16 cellular contexts compared by ENCODE assay signal in genomic region chr5:178431063-178431776, GRCh38.
A peak's percentile ranks its signal among the peaks of the same experiment; 100 is the strongest.
DNase-seq lines count a peak whose midpoint lies in the region; ATAC-seq and TF ChIP-seq lines count a peak whose summit lies in the region.
"Had no signal": no experiment of that assay in that cellular context is flagged by ENCODE, and none has a peak within 500 bp of the region (broad histone marks: within the 10 kb centered on the region; RNA-seq: fewer than 3 reads in every experiment).

No MANE protein-coding gene starts in this region.

- peaks cover 7% of the 10 kb centered on the region for H3K36me3 Mint-ChIP-seq in MCF 10A (ENCODE audit: insufficient read depth, unreplicated experiment)
- H3K36me3 Mint-ChIP-seq in glutamatergic neuron (ENCODE audit: unreplicated experiment): peaks cover 9% of the 10 kb centered on the region
- peaks cover 7% of the 10 kb centered on the region for H3K36me3 Mint-ChIP-seq in neural crest cell (ENCODE audit: low read depth)
- H3K36me3 Mint-ChIP-seq in type B pancreatic cell: peaks cover 3% of the 10 kb centered on the region
- H3K36me3 Mint-ChIP-seq: CD14-positive monocyte had no signal

- CTCF ChIA-PET in MCF 10A (lab: Yijun Ruan, JAX): interaction anchor here (0.5 to 0.6 kb wide), 3 partner anchors 10 to 2000 kb away, joined by 3 to 4 read pairs (median 3); no protein-coding TSS in a partner anchor

- H3K4me3 Mint-ChIP-seq in MCF 10A (ENCODE audit: unreplicated experiment): no peak overlapping the region
- H3K4me3 Mint-ChIP-seq in glutamatergic neuron (ENCODE audit: unreplicated experiment): no peak overlapping the region
- no peak overlapping the region for H3K4me3 Mint-ChIP-seq in neural crest cell
- no peak overlapping the region for H3K4me3 Mint-ChIP-seq in type B pancreatic cell
- H3K4me3 Mint-ChIP-seq: CD14-positive monocyte had no signal

- no peaks in the 10 kb centered on the region for H3K9me3 ChIP-seq in breast epithelium

- H3K27me3 Mint-ChIP-seq in MCF 10A (ENCODE audit: insufficient read depth, unreplicated experiment) (peaks cover 27% of the 10 kb centered on the region), glutamatergic neuron (ENCODE audit: unreplicated experiment) (peaks cover 4% of the 10 kb centered on the region), neural crest cell (ENCODE audit: low read depth) (no peaks in the 10 kb centered on the region), type B pancreatic cell (peaks cover 5% of the 10 kb centered on the region)

- no peak for TF ChIP-seq POLR2A in breast epithelium (IDR thresholded peaks at IDR 0.05)

- TF ChIP-seq CTCF in breast epithelium (IDR thresholded peaks at IDR 0.05): no peak
- TF ChIP-seq CTCF in MCF 10A (IDR thresholded peaks at IDR 0.05; ENCODE audit: unreplicated experiment): no peak
- no peak for TF ChIP-seq CTCF in glutamatergic neuron (IDR thresholded peaks at IDR 0.05; ENCODE audit: partially characterized antibody, unreplicated experiment)
- TF ChIP-seq CTCF in neural crest cell (conservative IDR thresholded peaks at IDR 0.05): no peak
- no peak for TF ChIP-seq CTCF in type B pancreatic cell (conservative IDR thresholded peaks at IDR 0.05)

- peak overlapping the region; percentile 75 to 77 for H3K27ac ChIP-seq in breast epithelium

- ATAC-seq in GM18498 (IDR thresholded peaks at IDR 0.05; ENCODE audit: unreplicated experiment) (no peak), HG02852 (IDR thresholded peaks at IDR 0.05; ENCODE audit: unreplicated experiment) (no peak)

- no TSS peak for BruUV-seq in MCF 10A (replicated peaks; lab: Mats Ljungman, UMichigan)

- H3K9me3 Mint-ChIP-seq in MCF 10A (ENCODE audit: unreplicated experiment) (peaks cover 13% of the 10 kb centered on the region), glutamatergic neuron (ENCODE audit: unreplicated experiment) (peaks cover 6% of the 10 kb centered on the region), neural crest cell (no peaks in the 10 kb centered on the region), type B pancreatic cell (peaks cover 12% of the 10 kb centered on the region)

- H3K36me3 ChIP-seq in breast epithelium: no peaks in the 10 kb centered on the region

- H3K4me3 ChIP-seq in breast epithelium: no peak overlapping the region

- POLR2A ChIA-PET in MCF 10A (lab: Yijun Ruan, JAX): no interaction called here

- H3K27ac Mint-ChIP-seq in MCF 10A (ENCODE audit: low read depth, unreplicated experiment): no peak overlapping the region
- H3K27ac Mint-ChIP-seq in glutamatergic neuron (ENCODE audit: unreplicated experiment): no peak overlapping the region
- peak overlapping the region; percentile 45 for H3K27ac Mint-ChIP-seq in neural crest cell (ENCODE audit: unreplicated experiment)
- H3K27ac Mint-ChIP-seq in type B pancreatic cell: no peak overlapping the region

- peak in 1 of 2 donors; percentile 14 for DNase-seq in breast epithelium (ENCODE audit: low spot score in 2 of 2)
- no peak for DNase-seq in MCF 10A (ENCODE audit: unreplicated experiment)
- DNase-seq in glutamatergic neuron: peak; percentile 7
- no peak for DNase-seq in neural crest cell (ENCODE audit: low read depth, low spot score)
- DNase-seq in type B pancreatic cell (ENCODE audit: extremely low spot score, unreplicated experiment): peak; percentile 51
- DNase-seq in NK-92 treated with Interleukin-12 subunit alpha and Interleukin-12 subunit beta, amount 100 ng/mL, for 24 hours (lab: John Stamatoyannopoulos, UW): no peak
- DNase-seq: COR-L47, DMS153, KBM-7, MM.1S, NCI-H187 treated with DMSO at 0.1 percent for 48 hours, NCI-H82, RPMI8226 had no signal

- H3K4me1 ChIP-seq in breast epithelium: peaks cover 0 to 6% of the 10 kb centered on the region in 2 donors

- H3K4me1 Mint-ChIP-seq in MCF 10A (ENCODE audit: insufficient read depth, unreplicated experiment): peaks cover 14% of the 10 kb centered on the region
- no peaks in the 10 kb centered on the region for H3K4me1 Mint-ChIP-seq in glutamatergic neuron (ENCODE audit: low read depth, unreplicated experiment)
- H3K4me1 Mint-ChIP-seq in neural crest cell: peaks cover 68% of the 10 kb centered on the region
- H3K4me1 Mint-ChIP-seq in type B pancreatic cell (ENCODE audit: unreplicated experiment): peaks cover 43% of the 10 kb centered on the region

- H3K27me3 ChIP-seq in breast epithelium: no peaks in the 10 kb centered on the region

- intact Hi-C loops in breast epithelium (cut with DNase I; ENCODE audit: low total_unique reads) (no loop called here), MCF 10A (cut with micrococcal nuclease) (no loop called here)

Comparison
In these comparisons a context has a peak if more than half of its experiments do, and no peak if none do; other contexts are left out.
1. DNase-seq: peak in glutamatergic neuron (single experiment) and type B pancreatic cell (single experiment); none in MCF 10A (single experiment), neural crest cell (single experiment) and NK-92 treated with Interleukin-12 subunit alpha and Interleukin-12 subunit beta, amount 100 ng/mL, for 24 hours (single experiment).